Comparison of ENCODE assay signal across 16 cellular contexts in genomic region chr12:113852695-113853490, GRCh38.
DNase-seq lines count a peak whose midpoint lies in the region; ATAC-seq, FAIRE-seq and TF ChIP-seq lines count a peak whose summit lies in the region.
"Had no signal": no experiment of that assay in that cellular context is flagged by ENCODE, and none has a peak within 500 bp of the region (broad histone marks: within the 10 kb centered on the region; RNA-seq: fewer than 3 reads in every experiment).

No MANE protein-coding gene starts in this region.

- no peak for ATAC-seq in HG02852 (IDR thresholded peaks at IDR 0.05; ENCODE audit: unreplicated experiment)
- ATAC-seq in HG02678 (IDR thresholded peaks at IDR 0.05; ENCODE audit: unreplicated experiment) = no peak

- no peaks in the 10 kb centered on the region for H3K4me1 ChIP-seq in kidney (ENCODE audit: control insufficient read depth in 1 of 2, insufficient read depth in 1 of 2, low read depth in 1 of 2, low read length in 2 of 2)
- H3K4me1 ChIP-seq: BE2C, right lobe of liver had no signal

- intact Hi-C loops in kidney (cut with DNase I) = no loop called here

- TF ChIP-seq CTCF in VCaP (conservative IDR thresholded peaks at IDR 0.05) (no peak), kidney (IDR thresholded peaks at IDR 0.05; ENCODE audit: borderline replicate concordance, extremely low read depth, insufficient read depth) (no peak)

- H3K36me3 ChIP-seq in kidney (ENCODE audit: control insufficient read depth in 1 of 2, insufficient read depth in 2 of 2, low read length in 2 of 2) = peaks cover 6 to 9% of the 10 kb centered on the region in 2 donors
- H3K36me3 ChIP-seq: right lobe of liver had no signal

- no peak overlapping the region for H3K9ac ChIP-seq in kidney (ENCODE audit: low read length in 2 of 2)

- H3K4me3 ChIP-seq in kidney (ENCODE audit: low read length in 2 of 2) = no peak overlapping the region
- H3K4me3 ChIP-seq: right lobe of liver had no signal

- DNase-seq in H4 (ENCODE audit: low spot score) (peak; percentile 56), NCI-H2029 (lab: John Stamatoyannopoulos, UW) (peak; percentile 95), midbrain (lab: John Stamatoyannopoulos, UW) (peak; percentile 46), kidney (no peak)
- DNase-seq in activated naive CD4-positive, alpha-beta T cell (lab: John Stamatoyannopoulos, UW) = no peak
- DNase-seq: activated CD4-positive, alpha-beta T cell treated with anti-CD3 and anti-CD28 coated beads, Interleukin-2, amount 50 U/mL, for 4 hours; BE2C; IMR-90; NCI-H226; right lobe of liver; T1000 had no signal

- H3K9me3 ChIP-seq in kidney (ENCODE audit: control insufficient read depth in 1 of 2, low read length in 2 of 2) = no peaks in the 10 kb centered on the region
- H3K9me3 ChIP-seq: BE2C, right lobe of liver had no signal

- peak overlapping the region; percentile 62 for H3K27ac ChIP-seq in VCaP
- no peak overlapping the region for H3K27ac ChIP-seq in kidney (ENCODE audit: low read depth in 2 of 2, low read length in 2 of 2)
- H3K27ac ChIP-seq: right lobe of liver, RWPE1 had no signal

- FAIRE-seq in kidney (lab: Jason Lieb, UNC) = no peak
- FAIRE-seq: endothelial cell of umbilical vein had no signal

Comparison
In these comparisons a context has a peak if more than half of its experiments do, and no peak if none do; other contexts are left out.
1. DNase-seq: peak in H4 (single experiment), NCI-H2029 (single experiment) and midbrain (single experiment); none in kidney (single experiment) and activated naive CD4-positive, alpha-beta T cell (0 of 4).